In the genomic region with DNA sequence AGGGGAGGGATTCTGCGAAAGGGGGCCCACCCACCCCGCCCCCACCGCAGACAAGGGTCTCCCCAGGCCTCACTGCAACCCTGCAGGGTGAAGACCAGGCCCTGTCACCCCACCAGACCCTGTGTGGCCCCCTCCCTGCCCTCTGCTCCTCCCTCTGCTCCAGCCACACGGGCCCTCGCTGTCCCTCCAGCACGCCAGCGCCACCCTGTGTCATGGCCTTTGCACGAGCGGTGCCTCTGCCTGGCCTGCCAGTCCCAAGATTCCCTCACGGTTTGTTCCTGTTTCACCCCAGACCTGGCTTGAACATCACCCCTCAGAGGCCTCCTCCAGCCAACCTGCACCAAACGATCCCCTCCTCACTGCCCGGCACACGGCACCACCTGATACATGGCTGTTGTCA, we compare ENCODE assay signal across 21 cellular contexts. TPM values are rescaled to one million over a fixed set of nuclear protein-coding genes. Genes with fewer than 3 reads are reported as not detected.
A peak's percentile ranks its signal among the peaks of the same experiment; 100 is the strongest.
DNase-seq lines count a peak whose midpoint lies in the region; ATAC-seq and TF ChIP-seq lines count a peak whose summit lies in the region.
"Had no signal": no experiment of that assay in that cellular context is flagged by ENCODE, and none has a peak within 500 bp of the region (broad histone marks: within the 10 kb centered on the region; RNA-seq: fewer than 3 reads in every experiment).

No MANE protein-coding gene starts in this region.

- H4K8ac ChIP-seq in mesenchymal stem cell (ENCODE audit: low read length) = no peak overlapping the region

- 86 to 91% methylated on average over 13 of the region's 13 CpGs for WGBS in heart right ventricle, 2 donors
- WGBS in mesenchymal stem cell = 91% methylated on average over 10 of the region's 13 CpGs

- no peak for TF ChIP-seq POLR2A in uterus (IDR thresholded peaks at IDR 0.05)

- DNase-seq in heart right ventricle (no peak), Right ventricle myocardium superior (no peak), WERI-Rb-1 (no peak), mesenchymal stem cell (no peak), uterus (no peak), RPMI8226 (no peak)
- DNase-seq: activated CD8-positive, alpha-beta memory T cell treated with anti-CD3 and anti-CD28 coated beads for 24 hours; aorta; cortex of kidney; head of caudate nucleus; kidney; mucosa of descending colon; NCI-H1105 treated with DMSO at 0.1 percent for 48 hours; stimulated activated CD4-positive, alpha-beta T cell treated with anti-CD3 and anti-CD28 coated beads, Interleukin-4, amount 100 ng/mL, for 4 hours; upper lobe of right lung had no signal

- H3K79me1 ChIP-seq in mesenchymal stem cell (replicated peaks; ENCODE audit: low read length, poor library complexity, severe bottlenecking) = peaks cover 14% of the 10 kb centered on the region

- H2BK12ac ChIP-seq in mesenchymal stem cell (ENCODE audit: low read length in 2 of 2) = no peak overlapping the region

- H3K27ac ChIP-seq in heart right ventricle (peak overlapping the region; percentile 19 to 100 (median 98)), WERI-Rb-1 (no peak overlapping the region), mesenchymal stem cell (ENCODE audit: low read length, poor library complexity, severe bottlenecking) (no peak overlapping the region), uterus (peak overlapping the region; percentile 95 to 98)

- TF ChIP-seq CTCF in heart right ventricle (IDR thresholded peaks at IDR 0.05) (no peak), WERI-Rb-1 (IDR thresholded peaks at IDR 0.05; ENCODE audit: low read depth, low read length) (peak; percentile 67), uterus (IDR thresholded peaks at IDR 0.05) (no peak)

- H2BK5ac ChIP-seq in mesenchymal stem cell (ENCODE audit: low read depth, low read length, poor library complexity, severe bottlenecking) = no peak overlapping the region

- peaks cover 0 to 7% (median 0%) of the 10 kb centered on the region in 9 donors for H3K36me3 ChIP-seq in heart right ventricle
- peaks cover 15% of the 10 kb centered on the region for H3K36me3 ChIP-seq in WERI-Rb-1
- H3K36me3 ChIP-seq in mesenchymal stem cell (ENCODE audit: control insufficient read depth in 1 of 2, insufficient read depth in 2 of 2, low read depth in 1 of 2, low read length in 2 of 2) = peaks cover 0 to 45% of the 10 kb centered on the region in 2 experiments
- no peaks in the 10 kb centered on the region for H3K36me3 ChIP-seq in uterus

- ATAC-seq in heart right ventricle (no peak), Right ventricle myocardium superior (ENCODE audit: poor library complexity) (no peak), HG02840 (IDR thresholded peaks at IDR 0.05; ENCODE audit: low FRiP score, unreplicated experiment) (no peak), HG03565 (IDR thresholded peaks at IDR 0.05; ENCODE audit: unreplicated experiment) (no peak)
- ATAC-seq: esophagus mucosa, mucosa of descending colon had no signal

- no peak overlapping the region for H2BK120ac ChIP-seq in mesenchymal stem cell (ENCODE audit: low read depth, low read length)

- no peak overlapping the region for H3K4me2 ChIP-seq in mesenchymal stem cell (ENCODE audit: low read length, poor library complexity, severe bottlenecking)

- H3K27me3 ChIP-seq in heart right ventricle (peaks cover 0 to 10% (median 0%) of the 10 kb centered on the region in 7 donors), WERI-Rb-1 (ENCODE audit: insufficient read depth, low read depth, severe bottlenecking) (no peaks in the 10 kb centered on the region), mesenchymal stem cell (ENCODE audit: control insufficient read depth in 1 of 2, insufficient read depth in 1 of 2, low read length in 2 of 2) (no peaks in the 10 kb centered on the region), uterus (no peaks in the 10 kb centered on the region)
- H3K27me3 ChIP-seq: upper lobe of right lung had no signal

- no peak overlapping the region for H2AFZ ChIP-seq in mesenchymal stem cell (ENCODE audit: low read depth, low read length)

- H3K9me3 ChIP-seq in heart right ventricle (peaks cover 0 to 7% (median 0%) of the 10 kb centered on the region in 11 donors), WERI-Rb-1 (ENCODE audit: severe bottlenecking) (no peaks in the 10 kb centered on the region), mesenchymal stem cell (ENCODE audit: control insufficient read depth, low read length) (no peaks in the 10 kb centered on the region), uterus (no peaks in the 10 kb centered on the region)
- H3K9me3 ChIP-seq: mucosa of descending colon, upper lobe of right lung had no signal

- peak overlapping the region; percentile 35 for H2BK15ac ChIP-seq in mesenchymal stem cell (ENCODE audit: low read depth, poor library complexity, severe bottlenecking)

- no peak overlapping the region for H4K91ac ChIP-seq in mesenchymal stem cell (ENCODE audit: low read length)

- H3K4me1 ChIP-seq in heart right ventricle = peaks cover 26 to 63% (median 49%) of the 10 kb centered on the region in 9 donors
- peaks cover 74% of the 10 kb centered on the region for H3K4me1 ChIP-seq in mesenchymal stem cell (ENCODE audit: control insufficient read depth, insufficient read depth, low read depth, low read length)
- H3K4me1 ChIP-seq in uterus = peaks cover 13 to 35% of the 10 kb centered on the region in 2 donors

- no peak overlapping the region for H3K23ac ChIP-seq in mesenchymal stem cell (ENCODE audit: low read length in 2 of 2)

- no peak overlapping the region for H3K4ac ChIP-seq in mesenchymal stem cell (ENCODE audit: low read depth in 1 of 2, low read length in 2 of 2)

- H3K18ac ChIP-seq in mesenchymal stem cell (ENCODE audit: low read depth in 1 of 2, low read length in 2 of 2) = no peak overlapping the region

- no peak overlapping the region for H3K4me3 ChIP-seq in heart right ventricle
- no peak overlapping the region for H3K4me3 ChIP-seq in WERI-Rb-1 (ENCODE audit: low read depth, low read length)
- no peak overlapping the region for H3K4me3 ChIP-seq in mesenchymal stem cell (ENCODE audit: insufficient read depth in 1 of 2, low read depth in 1 of 2, low read length in 2 of 2)
- no peak overlapping the region for H3K4me3 ChIP-seq in uterus
- H3K4me3 ChIP-seq: mucosa of descending colon, skin epidermis, upper lobe of right lung had no signal

- H3K14ac ChIP-seq in mesenchymal stem cell (ENCODE audit: low read length in 2 of 2) = peak overlapping the region in 1 of 2 experiments; percentile 18

- H2AK5ac ChIP-seq in mesenchymal stem cell (ENCODE audit: low read length, severe bottlenecking) = no peak overlapping the region

- H3K9ac ChIP-seq in mesenchymal stem cell (ENCODE audit: low read length) = no peak overlapping the region

- intact Hi-C loops in heart right ventricle (cut with DNase I) (no loop called here), Right ventricle myocardium superior (cut with DNase I) (no loop called here), uterus (cut with DNase I; ENCODE audit: low total_unique reads) (no loop called here)

RNA-seq across cellular contexts. Expression of gene PIP5K1C, which starts 27.3 kb away (rescaled TPM):
- total RNA-seq in heart right ventricle (10 to 100 TPM; 28.2 to 46.6 (median 36.3) TPM), Right ventricle myocardium superior (31.6 TPM), uterus (10 to 100 TPM in 3 of 4 donors, 1 to 10 TPM in 1; 6.2 to 77.5 (median 33.2) TPM)
- 10 to 100 TPM; 18.3 to 18.9 TPM for polyA plus RNA-seq in heart right ventricle
- polyA plus RNA-seq in mesenchymal stem cell (2013, experiment 1 of 2) = 52.2 TPM
- 51.8 TPM for polyA plus RNA-seq in mesenchymal stem cell (2013, experiment 2 of 2)

RNA-seq across cellular contexts. Expression of gene TJP3, which starts 35.2 kb away (rescaled TPM):
- total RNA-seq in heart right ventricle (under 1 TPM in 3 of 10 donors, not detected in 7; 0.15 to 0.49 (median 0.34) TPM), Right ventricle myocardium superior (not detected), uterus (1 to 10 TPM in 3 of 4 donors, under 1 TPM in 1; 0.37 to 7.4 (median 3.9) TPM)
- polyA plus RNA-seq in heart right ventricle = under 1 TPM in 1 of 2 donors, not detected in 1; 0.06 TPM
- polyA plus RNA-seq in mesenchymal stem cell (2013, experiment 1 of 2) = not detected
- not detected for polyA plus RNA-seq in mesenchymal stem cell (2013, experiment 2 of 2)
- total RNA-seq: Daoy, osteoblast had no signal

RNA-seq across cellular contexts. Expression of gene CACTIN, which starts 46.4 kb away (rescaled TPM):
- 10 to 100 TPM in 9 of 10 donors, 1 to 10 TPM in 1; 9.7 to 15.8 (median 12.1) TPM for total RNA-seq in heart right ventricle
- 10 to 100 TPM; 15.8 to 17.6 TPM for polyA plus RNA-seq in heart right ventricle
- 13.7 TPM for total RNA-seq in Right ventricle myocardium superior
- polyA plus RNA-seq in mesenchymal stem cell (2013, experiment 1 of 2) = 16.6 TPM
- polyA plus RNA-seq in mesenchymal stem cell (2013, experiment 2 of 2) = 16.4 TPM
- total RNA-seq in uterus = 10 to 100 TPM in 3 of 4 donors, 1 to 10 TPM in 1; 6.8 to 28.4 (median 20.7) TPM

Comparison
In these comparisons a context has a peak if more than half of its experiments do, and no peak if none do; other contexts are left out.
1. H3K27ac ChIP-seq: peak in heart right ventricle (10 of 10) and uterus (2 of 2); none in WERI-Rb-1 (single experiment) and mesenchymal stem cell (single experiment).